In genomic region chr7:91265693-91266066, GRCh38 we compare ENCODE assay signal across 2 cellular contexts.
TF ChIP-seq lines count a peak whose summit lies in the region.

No MANE protein-coding gene starts in this region.

TF ChIP-seq in liver, 16 proteins besides CTCF, POLR2A, EP300 and RAD21 (continued from another document):
- TF ChIP-seq REST (IDR thresholded peaks at IDR 0.05) (no peak), GABPA (IDR thresholded peaks at IDR 0.05 in 1 of 2, conservative IDR thresholded peaks at IDR 0.05 in 1 of 2) (no peak), FOXA2 (IDR thresholded peaks at IDR 0.05) (no peak), RXRA (IDR thresholded peaks at IDR 0.05) (no peak), EGR1 (IDR thresholded peaks at IDR 0.05; ENCODE audit: low read depth in 2 of 2) (no peak), HNF4G (IDR thresholded peaks at IDR 0.05) (no peak), NR2F2 (IDR thresholded peaks at IDR 0.05) (no peak), FOXA1 (IDR thresholded peaks at IDR 0.05) (no peak), SP1 (IDR thresholded peaks at IDR 0.05) (no peak), JUND (IDR thresholded peaks at IDR 0.05) (no peak), ZBTB33 (IDR thresholded peaks at IDR 0.05) (no peak)

TF ChIP-seq in HepG2, 621 proteins besides CTCF, POLR2A, EP300 and RAD21:
- TF ChIP-seq KIAA2018 (CRISPR knock-in tag; IDR thresholded peaks at IDR 0.05; ENCODE audit: borderline replicate concordance) (no peak), ZBTB7A (CRISPR knock-in tag; IDR thresholded peaks at IDR 0.05) (no peak), PREB (CRISPR knock-in tag; IDR thresholded peaks at IDR 0.05) (no peak), REL (CRISPR knock-in tag; conservative IDR thresholded peaks at IDR 0.05) (no peak), ZBTB21 (CRISPR knock-in tag; IDR thresholded peaks at IDR 0.05) (no peak), GABPA (IDR thresholded peaks at IDR 0.05; ENCODE audit: low read depth, low read length) (no peak), GABPA (CRISPR knock-in tag; IDR thresholded peaks at IDR 0.05; ENCODE audit: low read depth) (no peak)
TF ChIP-seq in HepG2: peak in this region for 0.
